In genomic region chr5:31516802-31517201, GRCh38 we compare ENCODE assay signal across 20 cellular contexts.
"Had no signal": no experiment of that assay in that cellular context is flagged by ENCODE, and none has a peak within 500 bp of the region (broad histone marks: within the 10 kb centered on the region; RNA-seq: fewer than 3 reads in every experiment).

No MANE protein-coding gene starts in this region.

- H3K4me3 ChIP-seq: esophagus squamous epithelium, spleen, testis had no signal

- H3K27ac ChIP-seq: esophagus squamous epithelium, spleen, testis had no signal

- H3K27ac Mint-ChIP-seq: activated CD4-positive, alpha-beta memory T cell treated with anti-CD3 and anti-CD28 coated beads, Interleukin-2, amount 10 ng/mL, durations not matched to agents 7 days and 5 days; activated T-cell treated with anti-CD3 and anti-CD28 coated beads, Interleukin-2, amount 50 U/mL, for 24 hours; activated T-helper 2 cell treated with anti-CD3 and anti-CD28 coated beads, Interferon-gamma antibody, Interleukin-2, Interleukin-4, amounts not matched to agents 10 μg/mL and 5 μg/mL and 100 μg/mL, durations not matched to agents 14 hours and 24 hours and 36 hours; immature natural killer cell; memory B cell; stimulated activated memory B cell treated with anti-CD40 and anti-IgM and Interleukin-4, amounts not matched to agents 10 μg/mL and 1 μg/mL and 100 μg/mL, for 72 hours; type B pancreatic cell; WTC11 had no signal

- ATAC-seq: effector memory CD8-positive, alpha-beta T cell; stimulated activated memory B cell treated with anti-CD40 and anti-IgM and Interleukin-4, amounts not matched to agents 10 μg/mL and 1 μg/mL and 100 μg/mL, for 72 hours; WTC11 had no signal

- H3K4me1 ChIP-seq: esophagus squamous epithelium, testis had no signal

- H3K4me3 Mint-ChIP-seq: activated CD4-positive, alpha-beta memory T cell treated with anti-CD3 and anti-CD28 coated beads, Interleukin-2, amount 10 ng/mL, durations not matched to agents 7 days and 5 days; activated T-cell treated with anti-CD3 and anti-CD28 coated beads, Interleukin-2, amount 50 U/mL, for 24 hours; effector memory CD8-positive, alpha-beta T cell; immature natural killer cell; memory B cell; stimulated activated memory B cell treated with anti-CD40 and anti-IgM and Interleukin-4, amounts not matched to agents 10 μg/mL and 1 μg/mL and 100 μg/mL, for 72 hours; type B pancreatic cell; WTC11 had no signal

- H3K9me3 Mint-ChIP-seq: activated CD4-positive, alpha-beta memory T cell treated with anti-CD3 and anti-CD28 coated beads, Interleukin-2, amount 10 ng/mL, durations not matched to agents 7 days and 5 days; activated T-cell treated with anti-CD3 and anti-CD28 coated beads, Interleukin-2, amount 50 U/mL, for 24 hours; activated T-helper 2 cell treated with anti-CD3 and anti-CD28 coated beads, Interferon-gamma antibody, Interleukin-2, Interleukin-4, amounts not matched to agents 10 μg/mL and 5 μg/mL and 100 μg/mL, durations not matched to agents 14 hours and 24 hours and 36 hours; effector memory CD8-positive, alpha-beta T cell; immature natural killer cell; memory B cell; stimulated activated memory B cell treated with anti-CD40 and anti-IgM and Interleukin-4, amounts not matched to agents 10 μg/mL and 1 μg/mL and 100 μg/mL, for 72 hours; type B pancreatic cell; WTC11 had no signal

- H3K4me1 Mint-ChIP-seq: stimulated activated memory B cell treated with anti-CD40 and anti-IgM and Interleukin-4, amounts not matched to agents 10 μg/mL and 1 μg/mL and 100 μg/mL, for 72 hours; WTC11 had no signal

- H3K27me3 Mint-ChIP-seq: activated CD4-positive, alpha-beta memory T cell treated with anti-CD3 and anti-CD28 coated beads, Interleukin-2, amount 10 ng/mL, durations not matched to agents 7 days and 5 days; activated T-cell treated with anti-CD3 and anti-CD28 coated beads, Interleukin-2, amount 50 U/mL, for 24 hours; effector memory CD8-positive, alpha-beta T cell; memory B cell; stimulated activated memory B cell treated with anti-CD40 and anti-IgM and Interleukin-4, amounts not matched to agents 10 μg/mL and 1 μg/mL and 100 μg/mL, for 72 hours; type B pancreatic cell had no signal

- DNase-seq: activated CD4-positive, alpha-beta memory T cell treated with anti-CD3 and anti-CD28 coated beads, Interleukin-2, amount 10 ng/mL, durations not matched to agents 7 days and 5 days; activated CD4-positive, alpha-beta T cell treated with anti-CD3 and anti-CD28 coated beads for 4 hours; activated naive CD4-positive, alpha-beta T cell treated with anti-CD3 and anti-CD28 coated beads, Interleukin-2, amount 50 U/mL, for 16 hours; activated T-cell treated with anti-CD3 and anti-CD28 coated beads, Interleukin-2, amount 50 U/mL, for 24 hours; amniotic stem cell; dermis blood vessel endothelial cell; effector memory CD8-positive, alpha-beta T cell; esophagus squamous epithelium; immature natural killer cell; kidney glomerular epithelial cell; occipital lobe; retina; spleen; stimulated activated CD4-positive, alpha-beta T cell treated with anti-CD3 and anti-CD28 coated beads, Interleukin-4, amount 100 ng/mL, for 4 hours; testis had no signal

- H3K27me3 ChIP-seq: esophagus squamous epithelium, spleen, testis had no signal

- H3K9me3 ChIP-seq: esophagus squamous epithelium, spleen, testis had no signal
